ENCODE assay signal across 10 cellular contexts in the genomic region with DNA sequence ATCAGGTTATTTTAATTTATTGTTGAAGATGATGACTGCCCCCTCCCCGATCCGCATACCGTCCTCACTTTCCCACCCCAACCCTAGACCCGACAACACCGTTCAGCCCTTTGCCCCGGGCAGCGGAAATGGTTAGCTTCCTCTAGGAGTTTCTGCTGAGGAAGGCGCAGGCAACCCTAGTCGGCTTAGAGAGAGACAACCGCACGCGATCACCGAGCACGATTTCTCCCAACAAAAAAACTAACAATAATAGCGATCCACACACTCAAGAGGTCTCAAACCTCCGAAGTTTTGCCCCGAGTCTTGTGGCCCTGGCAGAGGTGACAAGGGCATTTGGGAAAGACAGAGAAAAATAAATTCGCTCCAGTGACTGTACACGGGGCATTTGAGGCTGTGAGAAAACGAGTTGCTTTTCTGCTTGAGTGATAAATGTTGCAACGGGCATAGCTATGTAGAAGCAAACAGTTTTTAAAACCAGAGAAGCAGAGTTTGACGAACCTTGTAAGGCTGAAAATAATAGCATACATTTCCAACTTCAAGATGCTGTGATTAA. TPM values are rescaled to one million over a fixed set of nuclear protein-coding genes. Genes with fewer than 3 reads are reported as not detected.
A peak's percentile ranks its signal among the peaks of the same experiment; 100 is the strongest.
DNase-seq lines count a peak whose midpoint lies in the region; ATAC-seq and TF ChIP-seq lines count a peak whose summit lies in the region.
"Had no signal": no experiment of that assay in that cellular context is flagged by ENCODE, and none has a peak within 500 bp of the region (broad histone marks: within the 10 kb centered on the region; RNA-seq: fewer than 3 reads in every experiment).

No MANE protein-coding gene starts in this region.

- TF ChIP-seq CTCF in MM.1S (IDR thresholded peaks at IDR 0.05; ENCODE audit: low read length): no peak
- no peak for TF ChIP-seq CTCF in epithelial cell of proximal tubule (conservative IDR thresholded peaks at IDR 0.05; ENCODE audit: low read depth, low read length)
- TF ChIP-seq CTCF in smooth muscle cell (IDR thresholded peaks at IDR 0.05; ENCODE audit: borderline replicate concordance, insufficient read depth, poor library complexity, severe bottlenecking): no peak
- TF ChIP-seq CTCF in PC-9 (conservative IDR thresholded peaks at IDR 0.05): no peak
- no peak for TF ChIP-seq CTCF in natural killer cell (IDR thresholded peaks at IDR 0.05)

- intact Hi-C loops in activated CD4-positive, alpha-beta memory T cell treated with anti-CD3 and anti-CD28 coated beads for 36 hours (cut with micrococcal nuclease): loop anchor here (2.0 to 5.0 kb wide), 2 partner anchors 78 to 128 kb away; a partner anchor contains a TSS
- intact Hi-C loops in PC-9 (cut with micrococcal nuclease; ENCODE audit: unreplicated experiment): no loop called here
- intact Hi-C loops in natural killer cell (cut with micrococcal nuclease): no loop called here

- no peak for ATAC-seq in natural killer cell

- no peak for DNase-seq in activated CD4-positive, alpha-beta memory T cell treated with anti-CD3 and anti-CD28 coated beads, Interleukin-2, amount 10 ng/mL, durations not matched to agents 7 days and 5 days
- no peak for DNase-seq in activated CD4-positive, alpha-beta memory T cell treated with anti-CD3 and anti-CD28 coated beads for 36 hours
- no peak for DNase-seq in MM.1S
- DNase-seq in epithelial cell of proximal tubule (ENCODE audit: low read depth): peak; percentile 48
- DNase-seq in smooth muscle cell (lab: John Stamatoyannopoulos, UW; ENCODE audit: unreplicated experiment): no peak
- no peak for DNase-seq in AG20443 (ENCODE audit: low spot score)
- no peak for DNase-seq in PC-9
- DNase-seq in natural killer cell: no peak
- DNase-seq: anterior cingulate cortex, NCI-H146 had no signal

- CTCF ChIA-PET in activated CD4-positive, alpha-beta memory T cell treated with anti-CD3 and anti-CD28 coated beads, Interleukin-2, amount 10 ng/mL, durations not matched to agents 7 days and 5 days (lab: Charles Lee): interaction anchor here (1.0 kb wide), 1 partner anchor 26 kb away, joined by 3 read pairs; no protein-coding TSS in a partner anchor
- CTCF ChIA-PET in activated CD4-positive, alpha-beta memory T cell treated with anti-CD3 and anti-CD28 coated beads for 36 hours (lab: Charles Lee): interaction anchor here (1.5 to 2.6 kb wide), 2 partner anchors 24 to 451 kb away, joined by 4 to 11 read pairs; no protein-coding TSS in a partner anchor
- CTCF ChIA-PET in PC-9 (lab: Charles Lee): no interaction called here

- H3K4me3 ChIP-seq in MM.1S (ENCODE audit: low read length) (0 out of 2 replicates have a peak overlapping the region, but pooled peaks have one; percentile 6), epithelial cell of proximal tubule (ENCODE audit: low read depth, low read length) (no peak overlapping the region), smooth muscle cell (no peak overlapping the region), PC-9 (no peak overlapping the region)

- H3K4me3 Mint-ChIP-seq in activated CD4-positive, alpha-beta memory T cell treated with anti-CD3 and anti-CD28 coated beads, Interleukin-2, amount 10 ng/mL, durations not matched to agents 7 days and 5 days: peak overlapping the region; percentile 41
- no peak overlapping the region for H3K4me3 Mint-ChIP-seq in activated CD4-positive, alpha-beta memory T cell treated with anti-CD3 and anti-CD28 coated beads for 36 hours
- no peak overlapping the region for H3K4me3 Mint-ChIP-seq in natural killer cell

- H3F3A ChIP-seq in MM.1S (ENCODE audit: insufficient read depth, low read length) (no peaks in the 10 kb centered on the region), smooth muscle cell (ENCODE audit: low read depth) (no peaks in the 10 kb centered on the region), PC-9 (ENCODE audit: insufficient read depth, low read depth) (peaks cover 16% of the 10 kb centered on the region)

- H3K4me1 ChIP-seq in MM.1S (ENCODE audit: low read length): no peaks in the 10 kb centered on the region; the same call in 1 of the 2 replicates
- peaks cover 55% of the 10 kb centered on the region for H3K4me1 ChIP-seq in smooth muscle cell (ENCODE audit: low read depth)
- H3K4me1 ChIP-seq in PC-9 (replicated peaks; ENCODE audit: insufficient read depth): no peaks in the 10 kb centered on the region

- peaks cover 7% of the 10 kb centered on the region for H3K36me3 Mint-ChIP-seq in activated CD4-positive, alpha-beta memory T cell treated with anti-CD3 and anti-CD28 coated beads, Interleukin-2, amount 10 ng/mL, durations not matched to agents 7 days and 5 days (ENCODE audit: low read depth)
- H3K36me3 Mint-ChIP-seq in activated CD4-positive, alpha-beta memory T cell treated with anti-CD3 and anti-CD28 coated beads for 36 hours: no peaks in the 10 kb centered on the region
- H3K36me3 Mint-ChIP-seq in natural killer cell: no peaks in the 10 kb centered on the region

- H3K9me3 Mint-ChIP-seq in activated CD4-positive, alpha-beta memory T cell treated with anti-CD3 and anti-CD28 coated beads, Interleukin-2, amount 10 ng/mL, durations not matched to agents 7 days and 5 days: no peaks in the 10 kb centered on the region
- no peaks in the 10 kb centered on the region for H3K9me3 Mint-ChIP-seq in activated CD4-positive, alpha-beta memory T cell treated with anti-CD3 and anti-CD28 coated beads for 36 hours
- no peaks in the 10 kb centered on the region for H3K9me3 Mint-ChIP-seq in natural killer cell

- H2AFZ ChIP-seq in MM.1S (ENCODE audit: low read length) (no peak overlapping the region), smooth muscle cell (ENCODE audit: low read depth) (no peak overlapping the region), PC-9 (no peak overlapping the region)

- H3K36me3 ChIP-seq in MM.1S (replicated peaks; ENCODE audit: insufficient read depth, low read length): no peaks in the 10 kb centered on the region
- no peaks in the 10 kb centered on the region for H3K36me3 ChIP-seq in smooth muscle cell (ENCODE audit: low read depth)
- no peaks in the 10 kb centered on the region; the same call in 1 of the 2 replicates for H3K36me3 ChIP-seq in PC-9 (ENCODE audit: low read depth)

- H3K9me3 ChIP-seq in MM.1S (replicated peaks; ENCODE audit: insufficient read depth, low read length): no peaks in the 10 kb centered on the region
- no peaks in the 10 kb centered on the region for H3K9me3 ChIP-seq in smooth muscle cell (replicated peaks; ENCODE audit: low read depth)
- no peaks in the 10 kb centered on the region for H3K9me3 ChIP-seq in PC-9 (ENCODE audit: insufficient read depth, low read depth)

- POLR2A ChIA-PET in activated CD4-positive, alpha-beta memory T cell treated with anti-CD3 and anti-CD28 coated beads, Interleukin-2, amount 10 ng/mL, durations not matched to agents 7 days and 5 days (lab: Charles Lee): no interaction called here
- POLR2A ChIA-PET in activated CD4-positive, alpha-beta memory T cell treated with anti-CD3 and anti-CD28 coated beads for 36 hours (lab: Charles Lee): no interaction called here
- POLR2A ChIA-PET in PC-9 (lab: Charles Lee; ENCODE audit: unreplicated experiment): interaction anchor here (0.8 kb wide), 1 partner anchor 762 kb away, joined by 4 read pairs; no protein-coding TSS in a partner anchor

- peaks cover 47% of the 10 kb centered on the region for H3K27me3 ChIP-seq in MM.1S (replicated peaks; ENCODE audit: insufficient read depth, low read length)
- H3K27me3 ChIP-seq in smooth muscle cell (ENCODE audit: low read depth): peaks cover 100% of the 10 kb centered on the region
- H3K27me3 ChIP-seq in PC-9 (ENCODE audit: insufficient read depth, low read depth): no peaks in the 10 kb centered on the region

- WGBS in smooth muscle cell (ENCODE audit: low lambda C conversion rate): 2% methylated on average over 22 of the region's 22 CpGs

- no TSS peak for BruUV-seq in PC-9 (replicated peaks; lab: Mats Ljungman, UMichigan)

- H3K9ac ChIP-seq in MM.1S (ENCODE audit: low read length) (no peak overlapping the region), smooth muscle cell (ENCODE audit: low read depth) (no peak overlapping the region)

- H3K4me2 ChIP-seq in MM.1S (ENCODE audit: low read depth, low read length) (peak overlapping the region; percentile 51), smooth muscle cell (peak overlapping the region; percentile 73), PC-9 (no peak overlapping the region)

- no peak overlapping the region for H3K27ac Mint-ChIP-seq in activated CD4-positive, alpha-beta memory T cell treated with anti-CD3 and anti-CD28 coated beads, Interleukin-2, amount 10 ng/mL, durations not matched to agents 7 days and 5 days
- H3K27ac Mint-ChIP-seq in activated CD4-positive, alpha-beta memory T cell treated with anti-CD3 and anti-CD28 coated beads for 36 hours: no peak overlapping the region
- H3K27ac Mint-ChIP-seq in natural killer cell: no peak overlapping the region

- H4K20me1 ChIP-seq in MM.1S (ENCODE audit: insufficient read depth, low read length): no peaks in the 10 kb centered on the region
- H4K20me1 ChIP-seq in smooth muscle cell (ENCODE audit: low read depth): no peaks in the 10 kb centered on the region
- H4K20me1 ChIP-seq in PC-9 (ENCODE audit: insufficient read depth): no peaks in the 10 kb centered on the region

- H3K9me2 ChIP-seq in MM.1S (replicated peaks; ENCODE audit: insufficient read depth, low read length): no peaks in the 10 kb centered on the region
- H3K9me2 ChIP-seq in PC-9 (ENCODE audit: insufficient read depth): no peaks in the 10 kb centered on the region

- H3K27me3 Mint-ChIP-seq in activated CD4-positive, alpha-beta memory T cell treated with anti-CD3 and anti-CD28 coated beads, Interleukin-2, amount 10 ng/mL, durations not matched to agents 7 days and 5 days: peaks cover 81% of the 10 kb centered on the region
- peaks cover 70% of the 10 kb centered on the region for H3K27me3 Mint-ChIP-seq in activated CD4-positive, alpha-beta memory T cell treated with anti-CD3 and anti-CD28 coated beads for 36 hours
- peaks cover 65 to 74% of the 10 kb centered on the region in 2 donors for H3K27me3 Mint-ChIP-seq in natural killer cell (ENCODE audit: low read depth in 2 of 2)

- peaks cover 15% of the 10 kb centered on the region for H3K4me1 Mint-ChIP-seq in activated CD4-positive, alpha-beta memory T cell treated with anti-CD3 and anti-CD28 coated beads, Interleukin-2, amount 10 ng/mL, durations not matched to agents 7 days and 5 days
- peaks cover 17% of the 10 kb centered on the region for H3K4me1 Mint-ChIP-seq in activated CD4-positive, alpha-beta memory T cell treated with anti-CD3 and anti-CD28 coated beads for 36 hours (ENCODE audit: low read depth)
- H3K4me1 Mint-ChIP-seq in natural killer cell: no peaks in the 10 kb centered on the region

- H3K27ac ChIP-seq in MM.1S (ENCODE audit: low read length): no peak overlapping the region
- H3K27ac ChIP-seq in smooth muscle cell (ENCODE audit: low read depth): no peak overlapping the region
- H3K27ac ChIP-seq in PC-9: no peak overlapping the region

- H3K79me2 ChIP-seq in MM.1S (ENCODE audit: low read length): no peaks in the 10 kb centered on the region
- no peaks in the 10 kb centered on the region for H3K79me2 ChIP-seq in smooth muscle cell (ENCODE audit: low read depth)
- 0 out of 2 replicates have a peak, but pooled peaks cover 3% of the 10 kb centered on the region for H3K79me2 ChIP-seq in PC-9 (ENCODE audit: low read depth)

RNA-seq across cellular contexts. Expression of a gene that starts 11.2 kb away (rescaled TPM):
- under 1 TPM; 0.08 to 0.13 TPM for total RNA-seq in activated CD4-positive, alpha-beta memory T cell treated with anti-CD3 and anti-CD28 coated beads, Interleukin-2, amount 10 ng/mL, durations not matched to agents 7 days and 5 days
- not detected for total RNA-seq in activated CD4-positive, alpha-beta memory T cell treated with anti-CD3 and anti-CD28 coated beads for 36 hours
- total RNA-seq in epithelial cell of proximal tubule (not detected in 2 replicates), smooth muscle cell (not detected in 2 replicates), PC-9 (2021) (1.4 TPM in 2 replicates), natural killer cell (under 1 TPM in 2 of 3 donors, not detected in 1; 0.15 to 0.39 TPM)
- polyA plus RNA-seq in smooth muscle cell: not detected in 2 replicates
